Comparison of ENCODE assay signal across 28 cellular contexts in the genomic region with DNA sequence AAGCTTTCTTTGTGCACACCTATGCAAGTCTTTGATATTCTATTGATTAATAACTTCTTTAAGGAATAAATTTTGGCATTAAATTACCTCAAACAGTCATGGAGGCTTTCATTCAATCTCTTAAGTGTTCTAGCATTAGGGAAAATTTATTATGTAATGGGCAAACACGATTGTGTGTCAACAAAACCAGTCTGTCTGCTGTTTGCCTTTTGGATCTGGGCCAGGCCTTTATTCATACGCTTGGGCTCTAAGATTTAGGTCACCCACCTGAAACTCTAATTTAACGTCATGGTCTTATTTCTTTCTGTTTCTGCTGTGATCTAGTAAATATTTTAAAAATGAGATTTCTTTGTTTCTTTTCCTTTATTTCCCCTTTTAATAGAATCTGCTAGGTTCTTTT.
A peak's percentile ranks its signal among the peaks of the same experiment; 100 is the strongest.
DNase-seq lines count a peak whose midpoint lies in the region; ATAC-seq, FAIRE-seq and TF ChIP-seq lines count a peak whose summit lies in the region.
"Had no signal": no experiment of that assay in that cellular context is flagged by ENCODE, and none has a peak within 500 bp of the region (broad histone marks: within the 10 kb centered on the region; RNA-seq: fewer than 3 reads in every experiment).

No MANE protein-coding gene starts in this region.

- no peaks in the 10 kb centered on the region for H3K27me3 ChIP-seq in bronchial epithelial cell (ENCODE audit: control insufficient read depth, insufficient read depth, low read length)
- no peaks in the 10 kb centered on the region for H3K27me3 ChIP-seq in BE2C
- H3K27me3 ChIP-seq: ascending aorta, sigmoid colon, transverse colon had no signal

- TF ChIP-seq CTCF in bronchial epithelial cell (IDR thresholded peaks at IDR 0.05; ENCODE audit: insufficient read depth, low read length, severe bottlenecking) (no peak), BE2C (IDR thresholded peaks at IDR 0.05; ENCODE audit: low read depth, low read length) (no peak)

- H3K27ac ChIP-seq in substantia nigra (ENCODE audit: low read depth, low read length, poor library complexity, severe bottlenecking): peak overlapping the region; percentile 2
- H3K27ac ChIP-seq: ascending aorta, GM23248, parathyroid adenoma, sigmoid colon, transverse colon had no signal

- no peaks in the 10 kb centered on the region for H3K9me3 ChIP-seq in BE2C
- H3K9me3 ChIP-seq: ascending aorta, sigmoid colon, transverse colon had no signal

- peaks cover 4% of the 10 kb centered on the region for H3K4me1 ChIP-seq in BE2C
- H3K4me1 ChIP-seq: ascending aorta, parathyroid adenoma, sigmoid colon, transverse colon had no signal

- H3K4me3 ChIP-seq in bronchial epithelial cell (ENCODE audit: low read depth, low read length) (no peak overlapping the region), BE2C (ENCODE audit: low read depth, low read length) (no peak overlapping the region)
- H3K4me3 ChIP-seq: ascending aorta, GM23248, lung, sigmoid colon, transverse colon had no signal

- ATAC-seq in HG02642 (IDR thresholded peaks at IDR 0.05; ENCODE audit: poor library complexity, unreplicated experiment): no peak
- ATAC-seq: activated CD8-positive, alpha-beta T cell treated with anti-CD3 and anti-CD28 coated beads for 36 hours; Panc1; SK-N-SH treated with all-trans-retinoic acid at 6 μM for 48 hours had no signal

- peak; percentile 90 for DNase-seq in NCI-H1105 (lab: John Stamatoyannopoulos, UW)
- DNase-seq in NCI-H2227 treated with DMSO at 0.1 percent for 48 hours (lab: John Stamatoyannopoulos, UW): peak; percentile 75
- DNase-seq in bronchial epithelial cell (ENCODE audit: low read depth): peak; percentile 18
- peak in 3 of 49 donors; percentile 19 to 53 (median 26) for DNase-seq in substantia nigra (lab: John Stamatoyannopoulos, UW)
- DNase-seq in BE2C: no peak
- no peak for DNase-seq in AG20443 (ENCODE audit: low spot score)
- DNase-seq: activated CD4-positive, CD25-positive, alpha-beta regulatory T cell; activated CD8-positive, alpha-beta T cell treated with anti-CD3 and anti-CD28 coated beads for 36 hours; activated naive CD4-positive, alpha-beta T cell treated with anti-CD3 and anti-CD28 coated beads, Interleukin-2, amount 50 U/mL, for 16 hours; activated T-cell treated with anti-CD3 and anti-CD28 coated beads, Interleukin-2, amount 50 U/mL, for 1 hour; AML-193; GM23248; hypothalamus; NCI-H1694 treated with DMSO at 0.1 percent for 48 hours; NCI-H526 treated with DMSO at 0.1 percent for 48 hours; sigmoid colon; stimulated activated naive CD4-positive, alpha-beta T cell treated with Interleukin-2 at 50 U/mL for 16 hours; T-helper 9 cell; transverse colon had no signal

- no peak for FAIRE-seq in bronchial epithelial cell (lab: Jason Lieb, UNC)
- FAIRE-seq: colon, GM19239, keratinocyte had no signal

- H3K36me3 ChIP-seq in bronchial epithelial cell (ENCODE audit: control insufficient read depth, insufficient read depth, low read length) (no peaks in the 10 kb centered on the region), BE2C (no peaks in the 10 kb centered on the region)
- H3K36me3 ChIP-seq: ascending aorta, sigmoid colon, transverse colon had no signal

Comparison
In these comparisons a context has a peak if more than half of its experiments do, and no peak if none do; other contexts are left out.
1. DNase-seq: peak in NCI-H1105 (single experiment), NCI-H2227 treated with DMSO at 0.1 percent for 48 hours (single experiment) and bronchial epithelial cell (single experiment); none in BE2C (single experiment) and AG20443 (single experiment).